Comparison of ENCODE assay signal across 8 cellular contexts in genomic region chr11:125494601-125494986, GRCh38. TPM values are rescaled to one million over a fixed set of nuclear protein-coding genes. Genes with fewer than 3 reads are reported as not detected.
DNase-seq lines count a peak whose midpoint lies in the region; ATAC-seq, FAIRE-seq and TF ChIP-seq lines count a peak whose summit lies in the region.
"Had no signal": no experiment of that assay in that cellular context is flagged by ENCODE, and none has a peak within 500 bp of the region (broad histone marks: within the 10 kb centered on the region; RNA-seq: fewer than 3 reads in every experiment).

No MANE protein-coding gene starts in this region.

- no peak for ATAC-seq in right cardiac atrium

- DNase-seq in GM20000 (ENCODE audit: low spot score) (peak; percentile 31), right cardiac atrium (peak in 1 of 3 donors; percentile 46), ureter (ENCODE audit: low spot score) (no peak), iPS-NIHi11 (ENCODE audit: low spot score) (no peak), GM19239 (ENCODE audit: insufficient read length, low spot score) (no peak)
- DNase-seq in activated T-helper 2 cell treated with anti-CD3 and anti-CD28 coated beads, Interferon-gamma antibody, Interleukin-2, Interleukin-4, amounts not matched to agents 10 μg/mL and 5 μg/mL and 100 μg/mL, durations not matched to agents 14 hours and 24 hours and 36 hours (ENCODE audit: low spot score), result no peak

- H3K27ac ChIP-seq in right cardiac atrium (ENCODE audit: low read length) (no peak overlapping the region), skeletal muscle tissue (ENCODE audit: low read depth, low read length) (no peak overlapping the region)
- H3K27ac ChIP-seq: SJSA1 had no signal

- peak overlapping the region; percentile 81 for H3K4me3 ChIP-seq in right cardiac atrium (ENCODE audit: low read length)
- peak overlapping the region; percentile 69 to 77 (median 72) for H3K4me3 ChIP-seq in skeletal muscle tissue (ENCODE audit: low read length in 3 of 3)
- H3K4me3 ChIP-seq: SJSA1 had no signal

- peak overlapping the region in 1 of 3 donors; percentile 55 for H3K9ac ChIP-seq in skeletal muscle tissue (ENCODE audit: low read depth in 1 of 3, low read length in 3 of 3)

- peaks cover 55% of the 10 kb centered on the region for H3K27me3 Mint-ChIP-seq in activated T-helper 2 cell treated with anti-CD3 and anti-CD28 coated beads, Interferon-gamma antibody, Interleukin-2, Interleukin-4, amounts not matched to agents 10 μg/mL and 5 μg/mL and 100 μg/mL, durations not matched to agents 14 hours and 24 hours and 36 hours (ENCODE audit: low read depth)

- no peaks in the 10 kb centered on the region for H3K9me3 Mint-ChIP-seq in activated T-helper 2 cell treated with anti-CD3 and anti-CD28 coated beads, Interferon-gamma antibody, Interleukin-2, Interleukin-4, amounts not matched to agents 10 μg/mL and 5 μg/mL and 100 μg/mL, durations not matched to agents 14 hours and 24 hours and 36 hours

- H3K27me3 ChIP-seq in right cardiac atrium (ENCODE audit: control insufficient read depth, insufficient read depth) (no peaks in the 10 kb centered on the region), skeletal muscle tissue (ENCODE audit: control insufficient read depth in 3 of 3, insufficient read depth in 3 of 3, low read length in 3 of 3) (peaks cover 0 to 23% (median 19%) of the 10 kb centered on the region in 3 donors)

- FAIRE-seq in GM19239 (lab: Jason Lieb, UNC), result no peak

- H3K4me1 ChIP-seq in right cardiac atrium (ENCODE audit: control insufficient read depth, insufficient read depth, low read length), result peaks cover 3% of the 10 kb centered on the region
- peaks cover 9 to 11% (median 10%) of the 10 kb centered on the region in 3 donors for H3K4me1 ChIP-seq in skeletal muscle tissue (ENCODE audit: control insufficient read depth in 3 of 3, insufficient read depth in 3 of 3, low read length in 3 of 3)

- TF ChIP-seq CTCF in GM20000 (IDR thresholded peaks at IDR 0.05; ENCODE audit: extremely low read depth, missing control alignments), result no peak

- H3K36me3 Mint-ChIP-seq in activated T-helper 2 cell treated with anti-CD3 and anti-CD28 coated beads, Interferon-gamma antibody, Interleukin-2, Interleukin-4, amounts not matched to agents 10 μg/mL and 5 μg/mL and 100 μg/mL, durations not matched to agents 14 hours and 24 hours and 36 hours (ENCODE audit: low read depth), result no peaks in the 10 kb centered on the region

- H3K27ac Mint-ChIP-seq in activated T-helper 2 cell treated with anti-CD3 and anti-CD28 coated beads, Interferon-gamma antibody, Interleukin-2, Interleukin-4, amounts not matched to agents 10 μg/mL and 5 μg/mL and 100 μg/mL, durations not matched to agents 14 hours and 24 hours and 36 hours, result no peak overlapping the region

- 25% methylated on average over 16 of the region's 16 CpGs for WGBS in right cardiac atrium

- H3K36me3 ChIP-seq in skeletal muscle tissue (ENCODE audit: control insufficient read depth in 3 of 3, insufficient read depth in 3 of 3, low read length in 3 of 3), result peaks cover 0 to under 1% (median 0%) of the 10 kb centered on the region in 3 donors
- H3K36me3 ChIP-seq: SJSA1 had no signal

- intact Hi-C loops in activated T-helper 2 cell treated with anti-CD3 and anti-CD28 coated beads, Interferon-gamma antibody, Interleukin-2, Interleukin-4, amounts not matched to agents 10 μg/mL and 5 μg/mL and 100 μg/mL, durations not matched to agents 14 hours and 24 hours and 36 hours (cut with micrococcal nuclease), result no loop called here
- intact Hi-C loops in right cardiac atrium (cut with DNase I), result loop anchor here in 1 of 4 donors (10.0 kb wide), 1 partner anchor 70 kb away; the partner anchor contains the start of gene EI24

- peaks cover 14% of the 10 kb centered on the region for H3K4me1 Mint-ChIP-seq in activated T-helper 2 cell treated with anti-CD3 and anti-CD28 coated beads, Interferon-gamma antibody, Interleukin-2, Interleukin-4, amounts not matched to agents 10 μg/mL and 5 μg/mL and 100 μg/mL, durations not matched to agents 14 hours and 24 hours and 36 hours (ENCODE audit: low read depth)

- peak overlapping the region; percentile 71 for H3K4me3 Mint-ChIP-seq in activated T-helper 2 cell treated with anti-CD3 and anti-CD28 coated beads, Interferon-gamma antibody, Interleukin-2, Interleukin-4, amounts not matched to agents 10 μg/mL and 5 μg/mL and 100 μg/mL, durations not matched to agents 14 hours and 24 hours and 36 hours (ENCODE audit: low read depth)

- no peaks in the 10 kb centered on the region for H3K9me3 ChIP-seq in right cardiac atrium (ENCODE audit: control insufficient read depth, low read length)
- no peaks in the 10 kb centered on the region for H3K9me3 ChIP-seq in skeletal muscle tissue (ENCODE audit: control insufficient read depth in 3 of 3, low read length in 3 of 3)
- H3K9me3 ChIP-seq: SJSA1 had no signal

RNA-seq across cellular contexts. Expression of gene FEZ1, which starts 1.5 kb away (rescaled TPM):
- 0.80 and 1.1 TPM in 2 replicates for total RNA-seq in activated T-helper 2 cell treated with anti-CD3 and anti-CD28 coated beads, Interferon-gamma antibody, Interleukin-2, Interleukin-4, amounts not matched to agents 10 μg/mL and 5 μg/mL and 100 μg/mL, durations not matched to agents 14 hours and 24 hours and 36 hours
- total RNA-seq in right cardiac atrium (100 to 1,000 TPM in 2 of 4 donors, 10 to 100 TPM in 2; 62.6 to 139 (median 103) TPM), skeletal muscle tissue (9.9 TPM), ureter (33.7 TPM)
- 104 TPM for polyA plus RNA-seq in right cardiac atrium
- total RNA-seq: SJSA1 had no signal
